In genomic region chr22:24728790-24729637, GRCh38 we compare ENCODE assay signal across 13 cellular contexts. TPM values are rescaled to one million over a fixed set of nuclear protein-coding genes. Genes with fewer than 3 reads are reported as not detected.
A peak's percentile ranks its signal among the peaks of the same experiment; 100 is the strongest.
DNase-seq lines count a peak whose midpoint lies in the region; ATAC-seq lines count a peak whose summit lies in the region.
"Had no signal": no experiment of that assay in that cellular context is flagged by ENCODE, and none has a peak within 500 bp of the region (broad histone marks: within the 10 kb centered on the region; RNA-seq: fewer than 3 reads in every experiment).

No MANE protein-coding gene starts in this region.

- H3K27ac ChIP-seq in right cardiac atrium (ENCODE audit: low read length) = peak overlapping the region; percentile 45

- peak; percentile 96 to 97 for ATAC-seq in right cardiac atrium
- ATAC-seq: natural killer cell had no signal

- intact Hi-C loops in right cardiac atrium (cut with DNase I) = no loop called here

- no peaks in the 10 kb centered on the region for H3K27me3 ChIP-seq in right cardiac atrium (ENCODE audit: control insufficient read depth, insufficient read depth)

- 22% methylated on average over 9 of the region's 9 CpGs for WGBS in right cardiac atrium

- no peaks in the 10 kb centered on the region for H3K9me3 ChIP-seq in right cardiac atrium (ENCODE audit: control insufficient read depth, low read length)

- DNase-seq in HuH-7.5 (ENCODE audit: low spot score) (peak; percentile 43), amygdala (lab: John Stamatoyannopoulos, UW) (peak in 36 of 56 donors; percentile 0 to 76 (median 16)), right cardiac atrium (peak in 2 of 3 donors; percentile 70 to 78), retina (peak; percentile 30), NCI-H2107 (lab: John Stamatoyannopoulos, UW) (no peak), NOMO-1 treated with DMSO at 0.1 percent for 48 hours (lab: John Stamatoyannopoulos, UW; ENCODE audit: unreplicated experiment) (no peak), RKO (ENCODE audit: low spot score) (no peak)
- no peak for DNase-seq in effector CD8-positive, alpha-beta T cell (lab: John Stamatoyannopoulos, UW)
- DNase-seq: activated effector memory CD4-positive, alpha-beta T cell treated with anti-CD3 and anti-CD28 coated beads, Interleukin-2, amount 50 U/mL, for 16 hours; EL; natural killer cell; NCI-H2171 treated with DMSO at 0.1 percent for 48 hours had no signal

- H3K4me1 ChIP-seq in right cardiac atrium (ENCODE audit: control insufficient read depth, insufficient read depth, low read length) = peaks cover 6% of the 10 kb centered on the region

- H3K4me3 ChIP-seq in right cardiac atrium (ENCODE audit: low read length) = no peak overlapping the region

RNA-seq across cellular contexts. Expression of gene PIWIL3, which starts 45.5 kb away (rescaled TPM):
- total RNA-seq in right cardiac atrium = not detected
- polyA plus RNA-seq in right cardiac atrium = not detected
- total RNA-seq: natural killer cell had no signal
- polyA plus RNA-seq: esophagus had no signal

Comparison
In these comparisons a context has a peak if more than half of its experiments do, and no peak if none do; other contexts are left out.
1. DNase-seq: peak in HuH-7.5 (single experiment), amygdala (36 of 56), right cardiac atrium (2 of 3) and retina (single experiment); none in NCI-H2107 (single experiment), NOMO-1 treated with DMSO at 0.1 percent for 48 hours (single experiment), effector CD8-positive, alpha-beta T cell (single experiment) and RKO (single experiment).